Comparison of ENCODE assay signal across 1 cellular context in the genomic region with DNA sequence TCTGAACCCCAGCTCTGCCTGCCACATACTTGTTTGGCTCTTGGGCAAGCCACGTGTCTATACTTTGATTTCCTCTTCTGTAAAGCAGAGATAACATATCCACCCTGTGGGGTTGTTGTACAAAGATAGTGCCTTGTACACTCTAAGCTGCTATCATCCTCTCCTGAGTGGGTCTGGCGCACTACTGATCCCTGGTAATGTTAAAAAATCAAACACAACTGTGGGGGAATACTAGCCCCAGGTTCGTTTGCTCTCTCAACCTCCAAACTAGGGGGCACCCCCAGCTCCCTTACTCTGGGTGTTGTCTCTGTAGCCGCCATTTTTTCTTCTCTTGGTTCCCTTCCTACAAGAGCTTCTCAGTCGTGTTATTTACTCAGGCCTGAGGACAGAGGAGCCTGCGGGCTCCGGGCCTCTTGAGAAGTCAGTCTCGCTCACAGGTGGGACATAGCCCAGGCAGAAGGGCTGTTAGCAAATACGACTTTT.
A peak's percentile ranks its signal among the peaks of the same experiment; 100 is the strongest.
TF ChIP-seq lines count a peak whose summit lies in the region.

No MANE protein-coding gene starts in this region.

TF ChIP-seq in HepG2, 621 proteins besides CTCF, POLR2A, EP300 and RAD21:
- TF ChIP-seq, protein P1, sequence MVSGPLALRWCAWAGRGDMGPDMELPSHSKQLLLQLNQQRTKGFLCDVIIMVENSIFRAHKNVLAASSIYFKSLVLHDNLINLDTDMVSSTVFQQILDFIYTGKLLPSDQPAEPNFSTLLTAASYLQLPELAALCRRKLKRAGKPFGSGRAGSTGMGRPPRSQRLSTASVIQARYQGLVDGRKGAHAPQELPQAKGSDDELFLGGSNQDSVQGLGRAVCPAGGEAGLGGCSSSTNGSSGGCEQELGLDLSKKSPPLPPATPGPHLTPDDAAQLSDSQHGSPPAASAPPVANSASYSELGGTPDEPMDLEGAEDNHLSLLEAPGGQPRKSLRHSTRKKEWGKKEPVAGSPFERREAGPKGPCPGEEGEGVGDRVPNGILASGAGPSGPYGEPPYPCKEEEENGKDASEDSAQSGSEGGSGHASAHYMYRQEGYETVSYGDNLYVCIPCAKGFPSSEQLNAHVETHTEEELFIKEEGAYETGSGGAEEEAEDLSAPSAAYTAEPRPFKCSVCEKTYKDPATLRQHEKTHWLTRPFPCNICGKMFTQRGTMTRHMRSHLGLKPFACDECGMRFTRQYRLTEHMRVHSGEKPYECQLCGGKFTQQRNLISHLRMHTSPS (CRISPR knock-in tag; IDR thresholded peaks at IDR 0.05; ENCODE audit: low read depth) = no peak
- TF ChIP-seq ZFP90 (CRISPR knock-in tag; IDR thresholded peaks at IDR 0.05; ENCODE audit: borderline replicate concordance) = 0 out of 2 replicates have a peak, but pooled peaks have one; percentile 3
